Comparison of ENCODE assay signal across 20 cellular contexts in the genomic region with DNA sequence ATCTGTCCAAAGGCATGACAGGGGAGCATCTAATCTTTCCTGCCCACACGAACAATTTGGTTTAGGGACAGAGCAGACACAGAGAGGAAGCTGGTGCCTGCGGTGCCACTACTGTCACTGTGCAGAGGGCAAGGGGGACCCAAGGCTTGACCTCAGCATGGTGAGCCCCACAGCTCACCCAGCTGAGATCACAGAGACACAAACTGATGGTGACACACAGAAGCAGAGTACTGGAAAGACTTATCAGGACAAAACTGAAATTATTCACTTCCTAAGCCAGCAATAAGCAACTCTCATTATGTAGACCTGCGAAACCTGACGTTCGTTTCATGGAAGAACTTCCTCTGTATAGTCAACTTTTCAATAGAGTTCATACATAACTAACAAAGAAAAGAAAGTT.
"Had no signal": no experiment of that assay in that cellular context is flagged by ENCODE, and none has a peak within 500 bp of the region (broad histone marks: within the 10 kb centered on the region; RNA-seq: fewer than 3 reads in every experiment).

No MANE protein-coding gene starts in this region.

- H3K4me1 ChIP-seq: esophagus squamous epithelium, gastroesophageal sphincter, psoas muscle, sigmoid colon, suprapubic skin, thyroid gland had no signal

- H3K9me3 Mint-ChIP-seq: naive thymus-derived CD8-positive, alpha-beta T cell; type B pancreatic cell had no signal

- H3K27me3 Mint-ChIP-seq: naive thymus-derived CD8-positive, alpha-beta T cell; type B pancreatic cell had no signal

- H3K4me3 ChIP-seq: esophagus squamous epithelium, gastroesophageal sphincter, mucosa of descending colon, psoas muscle, sigmoid colon, skin epidermis, suprapubic skin, thyroid gland had no signal

- ATAC-seq: gastroesophageal sphincter; left lobe of liver; mucosa of descending colon; naive thymus-derived CD8-positive, alpha-beta T cell; psoas muscle had no signal

- DNase-seq: dermis blood vessel endothelial cell; esophagus squamous epithelium; foreskin fibroblast; glutamatergic neuron; islet precursor cell; mucosa of descending colon; naive thymus-derived CD8-positive, alpha-beta T cell; psoas muscle; retina; sigmoid colon; stimulated activated CD4-positive, alpha-beta T cell treated with anti-CD3 and anti-CD28 coated beads, Interleukin-2, amount 100 ng/mL, for 24 hours; stimulated activated CD4-positive, alpha-beta T cell treated with anti-CD3 and anti-CD28 coated beads, Interleukin-4, amount 100 ng/mL, for 4 hours; stimulated activated naive CD4-positive, alpha-beta T cell; thyroid gland had no signal

- H3K4me3 Mint-ChIP-seq: naive thymus-derived CD8-positive, alpha-beta T cell; type B pancreatic cell had no signal

- H3K27ac ChIP-seq: esophagus squamous epithelium, gastroesophageal sphincter, neutrophil, psoas muscle, sigmoid colon, skin epidermis, suprapubic skin, thyroid gland had no signal

- H3K9me3 ChIP-seq: esophagus squamous epithelium, gastroesophageal sphincter, mucosa of descending colon, neutrophil, psoas muscle, sigmoid colon, suprapubic skin, thyroid gland had no signal

- H3K27me3 ChIP-seq: esophagus squamous epithelium, gastroesophageal sphincter, neutrophil, sigmoid colon, suprapubic skin, thyroid gland had no signal

- H3K27ac Mint-ChIP-seq: naive thymus-derived CD8-positive, alpha-beta T cell; type B pancreatic cell had no signal
